Comparison of ENCODE assay signal across 18 cellular contexts in genomic region chr18:50079571-50080295, GRCh38.
DNase-seq lines count a peak whose midpoint lies in the region; ATAC-seq and TF ChIP-seq lines count a peak whose summit lies in the region.
"Had no signal": no experiment of that assay in that cellular context is flagged by ENCODE, and none has a peak within 500 bp of the region (broad histone marks: within the 10 kb centered on the region; RNA-seq: fewer than 3 reads in every experiment).

No MANE protein-coding gene starts in this region.

- H3K4me3 Mint-ChIP-seq in Calu3 (ENCODE audit: low read depth, unreplicated experiment): no peak overlapping the region
- no peak overlapping the region for H3K4me3 Mint-ChIP-seq in activated CD4-positive, alpha-beta memory T cell treated with anti-CD3 and anti-CD28 coated beads for 36 hours
- H3K4me3 Mint-ChIP-seq: activated CD4-positive, alpha-beta T cell treated with anti-CD3 and anti-CD28 coated beads, Interleukin-2, amount 10 ng/mL, durations not matched to agents 24 days and 14 days; immature natural killer cell; natural killer cell; T-helper 1 cell treated with Interleukin-12 subunit alpha and Interleukin-12 subunit beta and Interleukin-4 antibody, amounts not matched to agents 30 μg/mL and 1 μg/mL, for 36 hours had no signal

- no peaks in the 10 kb centered on the region for H3K9me3 Mint-ChIP-seq in Calu3 (ENCODE audit: low read depth, unreplicated experiment)
- H3K9me3 Mint-ChIP-seq in activated CD4-positive, alpha-beta memory T cell treated with anti-CD3 and anti-CD28 coated beads for 36 hours: no peaks in the 10 kb centered on the region
- H3K9me3 Mint-ChIP-seq: activated CD4-positive, alpha-beta T cell treated with anti-CD3 and anti-CD28 coated beads, Interleukin-2, amount 10 ng/mL, durations not matched to agents 24 days and 14 days; natural killer cell; T-helper 1 cell treated with Interleukin-12 subunit alpha and Interleukin-12 subunit beta and Interleukin-4 antibody, amounts not matched to agents 30 μg/mL and 1 μg/mL, for 36 hours had no signal

- no TSS peak for BruUV-seq in Calu3 (replicated peaks; lab: Mats Ljungman, UMichigan)

- ATAC-seq in mucosa of descending colon (peak; percentile 29), HG03196 (IDR thresholded peaks at IDR 0.05; ENCODE audit: unreplicated experiment) (no peak)
- ATAC-seq: natural killer cell, Panc1 had no signal

- TF ChIP-seq CTCF in Calu3 (IDR thresholded peaks at IDR 0.05; ENCODE audit: unreplicated experiment): no peak
- no peak for TF ChIP-seq CTCF in mucosa of descending colon (IDR thresholded peaks at IDR 0.05)

- CTCF ChIA-PET in Calu3 (lab: Charles Lee): interaction anchor here (1.8 to 1.9 kb wide), 2 partner anchors 19 to 21 kb away, joined by 4 to 8 read pairs; no protein-coding TSS in a partner anchor
- CTCF ChIA-PET in activated CD4-positive, alpha-beta memory T cell treated with anti-CD3 and anti-CD28 coated beads for 36 hours (lab: Charles Lee): no interaction called here

- POLR2A ChIA-PET in activated CD4-positive, alpha-beta memory T cell treated with anti-CD3 and anti-CD28 coated beads for 36 hours (lab: Charles Lee): no interaction called here

- H3K4me3 ChIP-seq in mucosa of descending colon: no peak overlapping the region
- H3K4me3 ChIP-seq: coronary artery had no signal

- peak overlapping the region; percentile 94 for H3K27ac Mint-ChIP-seq in Calu3 (ENCODE audit: unreplicated experiment)
- no peak overlapping the region for H3K27ac Mint-ChIP-seq in activated CD4-positive, alpha-beta memory T cell treated with anti-CD3 and anti-CD28 coated beads for 36 hours
- H3K27ac Mint-ChIP-seq: activated CD4-positive, alpha-beta T cell treated with anti-CD3 and anti-CD28 coated beads, Interleukin-2, amount 10 ng/mL, durations not matched to agents 24 days and 14 days; immature natural killer cell; natural killer cell; T-helper 1 cell treated with Interleukin-12 subunit alpha and Interleukin-12 subunit beta and Interleukin-4 antibody, amounts not matched to agents 30 μg/mL and 1 μg/mL, for 36 hours had no signal

- H3K36me3 Mint-ChIP-seq in Calu3 (ENCODE audit: insufficient read depth, unreplicated experiment): no peaks in the 10 kb centered on the region
- H3K36me3 Mint-ChIP-seq in activated CD4-positive, alpha-beta memory T cell treated with anti-CD3 and anti-CD28 coated beads for 36 hours: no peaks in the 10 kb centered on the region
- H3K36me3 Mint-ChIP-seq: immature natural killer cell, natural killer cell had no signal

- intact Hi-C loops in Calu3 (cut with micrococcal nuclease; ENCODE audit: unreplicated experiment): loop anchor here (2.0 kb wide), 1 partner anchor 19 kb away; no protein-coding TSS in a partner anchor
- intact Hi-C loops in mucosa of descending colon (cut with DNase I, micrococcal nuclease): no loop called here
- intact Hi-C loops in activated CD4-positive, alpha-beta memory T cell treated with anti-CD3 and anti-CD28 coated beads for 36 hours (cut with micrococcal nuclease): no loop called here

- peaks cover 80% of the 10 kb centered on the region for H3K4me1 Mint-ChIP-seq in Calu3 (ENCODE audit: low read depth, unreplicated experiment)
- peaks cover 2% of the 10 kb centered on the region for H3K4me1 Mint-ChIP-seq in activated CD4-positive, alpha-beta memory T cell treated with anti-CD3 and anti-CD28 coated beads for 36 hours (ENCODE audit: low read depth)
- H3K4me1 Mint-ChIP-seq: activated CD4-positive, alpha-beta T cell treated with anti-CD3 and anti-CD28 coated beads, Interleukin-2, amount 10 ng/mL, durations not matched to agents 24 days and 14 days; immature natural killer cell; natural killer cell had no signal

- no peak for DNase-seq in Calu3
- DNase-seq in NCI-H2171 treated with DMSO at 0.1 percent for 48 hours (lab: John Stamatoyannopoulos, UW): peak; percentile 67
- no peak for DNase-seq in epithelial cell of prostate (ENCODE audit: low read depth, low spot score)
- DNase-seq in mucosa of descending colon: peak in 1 of 3 donors; percentile 35
- DNase-seq in amniotic stem cell (lab: John Stamatoyannopoulos, UW): no peak
- DNase-seq in activated CD4-positive, alpha-beta memory T cell treated with anti-CD3 and anti-CD28 coated beads for 36 hours: no peak
- DNase-seq in NCI-H2227 (lab: John Stamatoyannopoulos, UW; ENCODE audit: unreplicated experiment): no peak
- DNase-seq: ACHN; activated CD4-positive, alpha-beta T cell treated with anti-CD3 and anti-CD28 coated beads, Interleukin-2, amount 10 ng/mL, durations not matched to agents 24 days and 14 days; GOT3; immature natural killer cell; natural killer cell; NCI-H146; stimulated activated CD4-positive, alpha-beta T cell treated with anti-CD3 and anti-CD28 coated beads, Interleukin-12 subunit alpha, Interleukin-12 subunit beta, amount 100 ng/mL, for 4 hours had no signal

- no peaks in the 10 kb centered on the region for H3K36me3 ChIP-seq in mucosa of descending colon (ENCODE audit: low read depth)

- H3K4me1 ChIP-seq in mucosa of descending colon (ENCODE audit: low read depth): no peaks in the 10 kb centered on the region

- no peaks in the 10 kb centered on the region for H3K27me3 Mint-ChIP-seq in Calu3 (ENCODE audit: unreplicated experiment)
- peaks cover 12% of the 10 kb centered on the region for H3K27me3 Mint-ChIP-seq in activated CD4-positive, alpha-beta memory T cell treated with anti-CD3 and anti-CD28 coated beads for 36 hours

- H3K27ac ChIP-seq in epithelial cell of prostate: peak overlapping the region; percentile 90
- H3K27ac ChIP-seq: coronary artery had no signal

- H3K9me3 ChIP-seq in mucosa of descending colon: no peaks in the 10 kb centered on the region
